Comparison of ENCODE assay signal across 8 cellular contexts in genomic region chr19:46373573-46374359, GRCh38. TPM values are rescaled to one million over a fixed set of nuclear protein-coding genes. Genes with fewer than 3 reads are reported as not detected.
DNase-seq lines count a peak whose midpoint lies in the region; ATAC-seq and TF ChIP-seq lines count a peak whose summit lies in the region.

No MANE protein-coding gene starts in this region.

- peak overlapping the region; percentile 67 for H3K9ac ChIP-seq in NT2/D1 (ENCODE audit: insufficient read length, low read depth)
- H3K9ac ChIP-seq in fibroblast of lung (ENCODE audit: insufficient read depth, low read length): no peak overlapping the region

- no peaks in the 10 kb centered on the region for H3K27me3 ChIP-seq in NT2/D1 (ENCODE audit: insufficient read depth, insufficient read length)
- no peaks in the 10 kb centered on the region for H3K27me3 ChIP-seq in fibroblast of lung (ENCODE audit: control insufficient read depth, insufficient read depth, low read length)
- no peaks in the 10 kb centered on the region for H3K27me3 ChIP-seq in osteoblast (ENCODE audit: insufficient read depth, low read length)

- peaks cover 61% of the 10 kb centered on the region for H3K36me3 ChIP-seq in NT2/D1 (ENCODE audit: insufficient read depth, insufficient read length, low read length)
- H3K36me3 ChIP-seq in fibroblast of lung (ENCODE audit: control insufficient read depth, insufficient read depth, low read length): peaks cover 10% of the 10 kb centered on the region
- peaks cover 22% of the 10 kb centered on the region for H3K36me3 ChIP-seq in osteoblast (ENCODE audit: insufficient read depth, low read length)

- ATAC-seq in HG02884 (IDR thresholded peaks at IDR 0.05; ENCODE audit: unreplicated experiment): no peak
- no peak for ATAC-seq in HG02759 (IDR thresholded peaks at IDR 0.05; ENCODE audit: unreplicated experiment)

- H2AFZ ChIP-seq in fibroblast of lung (ENCODE audit: low read length) (no peak overlapping the region), osteoblast (ENCODE audit: low read length) (peak overlapping the region; percentile 57)

- H3K27ac ChIP-seq in fibroblast of lung (ENCODE audit: insufficient read depth, low read length) (peak overlapping the region; percentile 57), osteoblast (ENCODE audit: low read depth, low read length) (peak overlapping the region; percentile 85)

- H4K20me1 ChIP-seq in fibroblast of lung (ENCODE audit: control insufficient read depth, extremely low read depth, insufficient read depth, low read length) (no peaks in the 10 kb centered on the region), osteoblast (ENCODE audit: insufficient read depth, low read length) (peaks cover 23% of the 10 kb centered on the region)

- no peak overlapping the region for H3K4me2 ChIP-seq in fibroblast of lung (ENCODE audit: extremely low read depth, insufficient read depth, low read length)
- peak overlapping the region; percentile 71 for H3K4me2 ChIP-seq in osteoblast (ENCODE audit: insufficient read depth, low read length)

- in situ Hi-C loops in GM13976 (cut with MboI; ENCODE audit: low sequenced_read_pairs, unreplicated experiment): no loop called here

- H3K9me3 ChIP-seq in NT2/D1 (ENCODE audit: insufficient read depth, low read length) (no peaks in the 10 kb centered on the region), fibroblast of lung (ENCODE audit: control insufficient read depth, insufficient read depth, low read depth, low read length) (no peaks in the 10 kb centered on the region), osteoblast (ENCODE audit: low read depth, low read length) (no peaks in the 10 kb centered on the region)

- H3K4me3 ChIP-seq in NT2/D1 (ENCODE audit: insufficient read length, low read depth) (peak overlapping the region; percentile 21), fibroblast of lung (replicated peaks in 1 of 4; ENCODE audit: control extremely low read depth in 1 of 4, insufficient read depth in 1 of 4, low read depth in 3 of 4, low read length in 4 of 4) (no peak overlapping the region), osteoblast (ENCODE audit: insufficient read depth, low read length) (peak overlapping the region; percentile 37)

- H3K79me2 ChIP-seq in fibroblast of lung (ENCODE audit: control insufficient read depth, insufficient read depth, low read length): peaks cover 34% of the 10 kb centered on the region
- peaks cover 27% of the 10 kb centered on the region for H3K79me2 ChIP-seq in osteoblast (ENCODE audit: insufficient read depth, low read length)

- peak; percentile 85 for DNase-seq in HPDE6-E6E7 (ENCODE audit: extremely low spot score)
- peak; percentile 48 for DNase-seq in NT2/D1 (ENCODE audit: low read depth, low spot score)
- peak in 1 of 2 donors; percentile 72 for DNase-seq in fibroblast of lung (ENCODE audit: low read depth in 2 of 2)
- DNase-seq in osteoblast (ENCODE audit: insufficient read length, low spot score, missing footprints): peak; percentile 93
- DNase-seq in NCI-H1048 (lab: John Stamatoyannopoulos, UW): no peak
- DNase-seq in GM13976 (ENCODE audit: low spot score): no peak

- TF ChIP-seq CTCF in fibroblast of lung (conservative IDR thresholded peaks at IDR 0.05 in 1 of 2, IDR thresholded peaks at IDR 0.05 in 1 of 2; ENCODE audit: low read depth in 1 of 2, low read length in 2 of 2): no peak
- no peak for TF ChIP-seq CTCF in osteoblast (IDR thresholded peaks at IDR 0.05; ENCODE audit: extremely low read depth, low read depth, low read length)
- no peak for TF ChIP-seq CTCF in GM13976 (IDR thresholded peaks at IDR 0.05; ENCODE audit: borderline replicate concordance, control extremely low read depth, extremely low read depth, insufficient read depth, missing control alignments)

- H3K4me1 ChIP-seq in NT2/D1 (ENCODE audit: insufficient read depth, insufficient read length): peaks cover 23% of the 10 kb centered on the region
- peaks cover 17% of the 10 kb centered on the region for H3K4me1 ChIP-seq in fibroblast of lung (ENCODE audit: control insufficient read depth, extremely low read depth, insufficient read depth, low read length)
- peaks cover 39% of the 10 kb centered on the region for H3K4me1 ChIP-seq in osteoblast (ENCODE audit: insufficient read depth, low read length)

RNA-seq across cellular contexts. Expression of gene PPP5C, which starts 26.9 kb away (rescaled TPM):
- 35.2 and 46.9 TPM in 2 replicates for total RNA-seq in fibroblast of lung
- polyA plus RNA-seq in fibroblast of lung: 94.1 and 123 TPM in 2 replicates
- 60.5 and 77.7 TPM in 2 replicates for polyA plus RNA-seq in fibroblast of lung (2012)
- polyA minus RNA-seq in fibroblast of lung (ENCODE audit: low replicate concordance): 152 and 183 TPM in 2 replicates
- 34.8 and 36.6 TPM in 2 replicates for total RNA-seq in osteoblast

RNA-seq across cellular contexts. Expression of gene CCDC8, which starts 39.6 kb away (rescaled TPM):
- 13.4 and 17.2 TPM in 2 replicates for total RNA-seq in fibroblast of lung
- polyA plus RNA-seq in fibroblast of lung: 1.9 and 4.8 TPM in 2 replicates
- polyA plus RNA-seq in fibroblast of lung (2012): 3.3 and 10.0 TPM in 2 replicates
- 2.0 and 5.3 TPM in 2 replicates for polyA minus RNA-seq in fibroblast of lung (ENCODE audit: low replicate concordance)
- total RNA-seq in osteoblast: 17.4 and 22.1 TPM in 2 replicates

RNA-seq across cellular contexts. Expression of gene PNMA8C, which starts 55.0 kb away (rescaled TPM):
- total RNA-seq in fibroblast of lung: under 0.01 and 0.17 TPM in 2 replicates
- polyA plus RNA-seq in fibroblast of lung: 0.01 and 0.07 TPM in 2 replicates
- 0.05 TPM in 1 of 2 replicates, not detected in the other for polyA plus RNA-seq in fibroblast of lung (2012)
- not detected in 2 replicates for polyA minus RNA-seq in fibroblast of lung (ENCODE audit: low replicate concordance)
- total RNA-seq in osteoblast: under 0.01 and 0.36 TPM in 2 replicates

Comparison
In these comparisons a context has a peak if more than half of its experiments do, and no peak if none do; other contexts are left out.
1. DNase-seq: peak in HPDE6-E6E7 (single experiment), NT2/D1 (single experiment) and osteoblast (single experiment); none in NCI-H1048 (single experiment) and GM13976 (single experiment).
2. H3K4me3 ChIP-seq: peak in NT2/D1 (single experiment) and osteoblast (single experiment); none in fibroblast of lung (0 of 4).